In genomic region chr19:1929051-1929742, GRCh38 we compare ENCODE assay signal across 8 cellular contexts. TPM values are rescaled to one million over a fixed set of nuclear protein-coding genes. Genes with fewer than 3 reads are reported as not detected.
DNase-seq lines count a peak whose midpoint lies in the region; ATAC-seq and TF ChIP-seq lines count a peak whose summit lies in the region.

No MANE protein-coding gene starts in this region.

- POLR2A ChIA-PET in CD4-positive, alpha-beta T cell (lab: Charles Lee): interaction anchor here (0.6 to 1.9 kb wide), 4 partner anchors 13 to 65 kb away, joined by 4 to 9 read pairs (median 4); no protein-coding TSS in a partner anchor

- ATAC-seq in CD4-positive, alpha-beta T cell (ENCODE audit: poor library complexity): peak; percentile 85
- ATAC-seq in left lung (peak; percentile 97), GM18520 (IDR thresholded peaks at IDR 0.05; ENCODE audit: unreplicated experiment) (no peak)

- H3K36me3 ChIP-seq in H7 (replicated peaks; ENCODE audit: control insufficient read depth, insufficient read depth, low read length): no peaks in the 10 kb centered on the region; the same call in none of the 2 replicates
- H3K36me3 ChIP-seq in left lung: peaks cover 0 to 17% of the 10 kb centered on the region in 2 donors

- peaks cover 27% of the 10 kb centered on the region for H3K4me1 Mint-ChIP-seq in CD4-positive, alpha-beta T cell (ENCODE audit: low read depth)

- H3K4me1 ChIP-seq in left lung: peaks cover 5 to 13% of the 10 kb centered on the region in 2 donors

- no peaks in the 10 kb centered on the region for H3K36me3 Mint-ChIP-seq in CD4-positive, alpha-beta T cell (ENCODE audit: low read depth)

- H3K27me3 ChIP-seq in CD4-positive, alpha-beta T cell (ENCODE audit: control insufficient read depth, insufficient read depth, low read length): no peaks in the 10 kb centered on the region
- H3K27me3 ChIP-seq in H7 (ENCODE audit: control insufficient read depth, insufficient read depth, low read length) (no peaks in the 10 kb centered on the region; the same call in 1 of the 2 replicates), left lung (peaks cover 0 to 9% of the 10 kb centered on the region in 2 donors)

- no peaks in the 10 kb centered on the region for H3K9me3 Mint-ChIP-seq in CD4-positive, alpha-beta T cell

- no peaks in the 10 kb centered on the region for H3K27me3 Mint-ChIP-seq in CD4-positive, alpha-beta T cell

- H3K4me3 Mint-ChIP-seq in CD4-positive, alpha-beta T cell: peak overlapping the region; percentile 82

- H3K9me3 ChIP-seq in CD4-positive, alpha-beta T cell (ENCODE audit: control insufficient read depth, low read length): no peaks in the 10 kb centered on the region
- peaks cover 0 to 5% of the 10 kb centered on the region in 2 donors for H3K9me3 ChIP-seq in left lung

- CTCF ChIA-PET in CD4-positive, alpha-beta T cell (lab: Charles Lee): interaction anchor here (0.8 to 2.1 kb wide), 5 partner anchors 13 to 164 kb away, joined by 3 to 11 read pairs (median 4); no protein-coding TSS in a partner anchor

- H3K27ac Mint-ChIP-seq in CD4-positive, alpha-beta T cell: peak overlapping the region; percentile 56

- DNase-seq in CD4-positive, alpha-beta T cell: peak; percentile 64 to 85 (median 78)
- DNase-seq in H7: peak; percentile 98
- DNase-seq in NCI-H2196 treated with DMSO at 0.1 percent for 48 hours (lab: John Stamatoyannopoulos, UW; ENCODE audit: unreplicated experiment): peak; percentile 45
- DNase-seq in activated CD4-positive, CD25-positive, alpha-beta regulatory T cell treated with anti-CD3 and anti-CD28 coated beads, Interleukin-2, amount 50 U/mL, for 72 hours: peak; percentile 87
- peak; percentile 88 for DNase-seq in cerebellum (ENCODE audit: low spot score)
- peak; percentile 77 to 97 for DNase-seq in left lung
- DNase-seq in stimulated activated CD4-positive, alpha-beta T cell treated with anti-CD3 and anti-CD28 coated beads, Interleukin-2, amount 100 ng/mL, for 48 hours: peak; percentile 84 to 90

- H3K4me3 ChIP-seq in H7 (ENCODE audit: insufficient read depth, low read depth, low read length) (peak overlapping the region; percentile 33), left lung (peak overlapping the region; percentile 21 to 30)

- intact Hi-C loops in CD4-positive, alpha-beta T cell (cut with DNase I, micrococcal nuclease): loop anchor here (1.0 to 5.0 kb wide), 4 partner anchors 14 to 140 kb away; partner anchors contain the start of genes ADAT3 (in 1 of the 2) and SCAMP4 (in 1 of the 2)
- intact Hi-C loops in left lung (cut with DNase I): no loop called here

- peak; percentile 90 for TF ChIP-seq CTCF in CD4-positive, alpha-beta T cell (IDR thresholded peaks at IDR 0.05)
- peak; percentile 90 to 93 for TF ChIP-seq CTCF in left lung (IDR thresholded peaks at IDR 0.05)

- H3K27ac ChIP-seq in CD4-positive, alpha-beta T cell (ENCODE audit: low read depth, low read length): no peak overlapping the region
- no peak overlapping the region for H3K27ac ChIP-seq in left lung

RNA-seq across cellular contexts. Expression of gene CSNK1G2, which starts 11.8 kb away (rescaled TPM):
- total RNA-seq in CD4-positive, alpha-beta T cell: 100 to 1,000 TPM; 122 to 127 TPM
- total RNA-seq in H7 (2014; rRNA removed; shearing (Covaris generic)): 172 and 186 TPM in 2 replicates
- total RNA-seq in cerebellum: 40.3 TPM
- 10 to 100 TPM; 45.9 to 64.5 TPM for total RNA-seq in left lung

RNA-seq across cellular contexts. Expression of gene ADAT3, which starts 24.0 kb away (rescaled TPM):
- 1 to 10 TPM; 7.9 to 8.2 TPM for total RNA-seq in CD4-positive, alpha-beta T cell
- total RNA-seq in H7 (2014; rRNA removed; shearing (Covaris generic)): 10.0 and 12.7 TPM in 2 replicates
- 4.0 TPM for total RNA-seq in cerebellum
- total RNA-seq in left lung: 1 to 10 TPM; 7.2 to 9.4 TPM

RNA-seq across cellular contexts. Expression of gene SCAMP4, which starts 24.0 kb away (rescaled TPM):
- total RNA-seq in CD4-positive, alpha-beta T cell: 10 to 100 TPM; 12.7 to 15.4 TPM
- 33.4 and 35.7 TPM in 2 replicates for total RNA-seq in H7 (2014; rRNA removed; shearing (Covaris generic))
- 19.6 TPM for total RNA-seq in cerebellum
- total RNA-seq in left lung: 10 to 100 TPM; 75.4 to 86.6 TPM

RNA-seq across cellular contexts. Expression of gene ABHD17A, which starts 43.9 kb away (rescaled TPM):
- total RNA-seq in CD4-positive, alpha-beta T cell: 100 to 1,000 TPM; 156 to 172 TPM
- 87.0 and 134 TPM in 2 replicates for total RNA-seq in H7 (2014; rRNA removed; shearing (Covaris generic))
- total RNA-seq in cerebellum (37.5 TPM), left lung (10 to 100 TPM; 70.2 to 72.7 TPM)

Comparison
In these comparisons a context has a peak if more than half of its experiments do, and no peak if none do; other contexts are left out.
1. DNase-seq: peak in every context shown above with its lines; median percentile 98 in H7; 88 in cerebellum; 87 in activated CD4-positive, CD25-positive, alpha-beta regulatory T cell treated with anti-CD3 and anti-CD28 coated beads, Interleukin-2, amount 50 U/mL, for 72 hours; 87 in left lung; 87 in stimulated activated CD4-positive, alpha-beta T cell treated with anti-CD3 and anti-CD28 coated beads, Interleukin-2, amount 100 ng/mL, for 48 hours; 78 in CD4-positive, alpha-beta T cell; 45 in NCI-H2196 treated with DMSO at 0.1 percent for 48 hours.
2. intact Hi-C loops: an anchor here in CD4-positive, alpha-beta T cell (1.0 to 5.0 kb wide); none called in left lung.